In the genomic region with DNA sequence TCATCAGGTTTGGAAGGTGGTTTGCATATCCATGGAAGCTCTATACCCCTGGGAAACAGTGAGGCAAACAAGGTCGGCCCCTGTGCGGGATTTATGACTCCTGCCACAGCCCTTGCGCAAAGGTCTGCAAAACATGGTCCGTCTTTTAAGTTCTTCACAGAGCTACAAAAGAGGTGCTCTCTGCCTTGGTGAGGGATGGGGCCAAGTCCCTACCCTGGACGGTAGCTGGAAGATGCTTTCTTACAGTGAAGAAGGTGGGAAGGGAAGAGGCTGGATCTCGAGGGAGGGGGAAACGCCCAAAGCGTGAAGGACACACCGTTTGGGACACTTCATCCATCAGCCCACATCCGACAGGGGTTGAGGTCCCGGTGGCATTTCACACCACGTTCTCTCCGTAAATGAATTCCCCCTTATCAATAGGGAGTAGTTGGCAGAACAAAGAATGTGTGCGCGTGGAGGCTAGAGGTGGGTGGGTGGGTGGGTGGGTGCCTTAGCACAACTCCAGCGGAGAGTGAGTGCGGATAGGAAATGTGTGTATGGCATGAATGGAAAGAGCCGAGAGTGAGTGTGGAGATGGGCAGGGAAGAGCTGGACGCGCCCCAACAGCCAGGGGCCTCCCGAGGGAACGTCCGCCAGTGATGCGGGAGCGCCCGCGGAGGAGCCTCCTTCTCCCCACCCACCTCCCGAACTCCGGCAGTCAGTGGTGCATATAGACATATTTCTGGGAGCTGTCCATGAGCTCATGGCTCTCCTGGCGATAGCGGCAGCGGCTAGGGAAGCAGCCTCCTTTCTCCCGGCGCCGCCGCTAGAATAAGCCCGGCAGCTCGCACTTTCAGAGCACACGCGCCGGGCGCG, we compare ENCODE assay signal across 8 cellular contexts.
A peak's percentile ranks its signal among the peaks of the same experiment; 100 is the strongest.
DNase-seq lines count a peak whose midpoint lies in the region; ATAC-seq and TF ChIP-seq lines count a peak whose summit lies in the region.

No MANE protein-coding gene starts in this region.

- H3K4me1 ChIP-seq in osteoblast (ENCODE audit: insufficient read depth, low read length) = no peaks in the 10 kb centered on the region

- H3K36me3 ChIP-seq in osteoblast (ENCODE audit: insufficient read depth, low read length) = no peaks in the 10 kb centered on the region

- H3K4me2 ChIP-seq in osteoblast (ENCODE audit: insufficient read depth, low read length) = peak overlapping the region; percentile 72

- no peak for TF ChIP-seq CTCF in LNCaP clone FGC (IDR thresholded peaks at IDR 0.05; ENCODE audit: control insufficient read depth, extremely low read depth, insufficient read depth)
- TF ChIP-seq CTCF in osteoblast (IDR thresholded peaks at IDR 0.05; ENCODE audit: extremely low read depth, low read depth, low read length) = no peak

- H3K27ac ChIP-seq in osteoblast (ENCODE audit: low read depth, low read length) = no peak overlapping the region

- no peaks in the 10 kb centered on the region for H4K20me1 ChIP-seq in osteoblast (ENCODE audit: insufficient read depth, low read length)

- no peak overlapping the region for H3K27ac Mint-ChIP-seq in activated naive CD8-positive, alpha-beta T cell

- H3K4me3 Mint-ChIP-seq in activated naive CD8-positive, alpha-beta T cell = peak overlapping the region; percentile 92

- H3K9me3 ChIP-seq in osteoblast (ENCODE audit: low read depth, low read length) = no peaks in the 10 kb centered on the region

- ATAC-seq in GM19372 (IDR thresholded peaks at IDR 0.05; ENCODE audit: low read depth, unreplicated experiment) = peak; percentile 12

- no peak overlapping the region for H2AFZ ChIP-seq in osteoblast (ENCODE audit: low read length)

- H3K79me2 ChIP-seq in osteoblast (ENCODE audit: insufficient read depth, low read length) = no peaks in the 10 kb centered on the region

- H3K27me3 Mint-ChIP-seq in activated naive CD8-positive, alpha-beta T cell = peaks cover 40% of the 10 kb centered on the region

- H3K9me3 Mint-ChIP-seq in activated naive CD8-positive, alpha-beta T cell (ENCODE audit: low read depth) = no peaks in the 10 kb centered on the region

- DNase-seq in C1 segment of cervical spinal cord (lab: John Stamatoyannopoulos, UW) (peak in 11 of 14 donors; percentile 0 to 51 (median 11)), LNCaP clone FGC (ENCODE audit: low read depth) (no peak), head of caudate nucleus (peak in 38 of 42 donors; percentile 5 to 65 (median 35)), osteoblast (ENCODE audit: insufficient read length, low spot score, missing footprints) (peak; percentile 92), RKO (ENCODE audit: low spot score) (no peak)
- DNase-seq in NK-92 treated with Interleukin-12 subunit alpha and Interleukin-12 subunit beta, amount 100 ng/mL, for 24 hours (lab: John Stamatoyannopoulos, UW) = no peak

- H3K4me3 ChIP-seq in LNCaP clone FGC (ENCODE audit: low read depth, low read length) (peak overlapping the region; percentile 31), osteoblast (ENCODE audit: insufficient read depth, low read length) (no peak overlapping the region)

- intact Hi-C loops in head of caudate nucleus (cut with DNase I) = no loop called here

- H3K36me3 Mint-ChIP-seq in activated naive CD8-positive, alpha-beta T cell = peaks cover 6% of the 10 kb centered on the region

- peaks cover 20% of the 10 kb centered on the region for H3K4me1 Mint-ChIP-seq in activated naive CD8-positive, alpha-beta T cell (ENCODE audit: low read depth)

- H3K27me3 ChIP-seq in osteoblast (ENCODE audit: insufficient read depth, low read length) = peaks cover 52% of the 10 kb centered on the region

Comparison
In these comparisons a context has a peak if more than half of its experiments do, and no peak if none do; other contexts are left out.
1. DNase-seq: peak in C1 segment of cervical spinal cord (11 of 14), head of caudate nucleus (38 of 42) and osteoblast (single experiment); none in LNCaP clone FGC (single experiment), NK-92 treated with Interleukin-12 subunit alpha and Interleukin-12 subunit beta, amount 100 ng/mL, for 24 hours (single experiment) and RKO (single experiment).